Comparison of ENCODE assay signal across 1 cellular context in the genomic region with DNA sequence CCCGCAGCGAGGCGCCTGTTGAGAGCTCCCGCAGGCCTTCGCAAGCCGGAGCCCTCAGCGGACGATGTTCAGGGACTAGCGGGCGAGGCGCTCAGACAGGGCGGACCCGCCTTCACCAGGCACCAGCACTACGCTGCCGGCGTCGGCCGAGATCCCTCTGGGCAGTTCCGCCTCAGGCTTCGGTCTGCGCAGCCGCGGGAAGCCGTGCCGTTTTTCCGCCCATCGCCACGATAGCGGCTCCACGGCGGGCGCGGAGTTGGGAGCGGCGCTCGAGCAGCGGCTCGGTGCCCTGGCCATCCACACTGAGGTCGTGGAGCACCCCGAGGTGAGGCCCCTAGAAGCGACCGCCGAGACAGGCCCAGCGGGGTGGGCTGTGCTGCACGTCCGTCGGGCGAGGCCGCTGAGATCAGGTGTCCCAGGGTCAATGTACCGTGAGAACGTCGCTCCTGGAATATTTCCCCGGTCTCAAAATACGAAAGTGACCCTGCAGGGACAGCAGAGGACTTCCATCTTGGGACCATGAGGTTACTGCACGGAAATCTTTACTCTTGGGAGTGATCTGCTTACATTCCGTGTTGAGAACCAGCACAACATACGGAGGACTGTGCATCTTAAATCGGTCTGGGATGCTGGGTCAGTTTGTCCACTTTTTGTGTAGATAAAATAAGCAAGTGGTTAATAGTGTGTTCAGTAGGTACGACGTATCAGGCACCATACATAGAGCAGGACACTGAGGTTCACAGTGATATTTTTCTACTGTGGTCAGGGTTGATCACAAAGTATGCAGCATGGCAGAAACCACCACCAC.
A peak's percentile ranks its signal among the peaks of the same experiment; 100 is the strongest.
TF ChIP-seq lines count a peak whose summit lies in the region.

No MANE protein-coding gene starts in this region.

TF ChIP-seq in HepG2, 621 proteins besides CTCF, POLR2A, EP300 and RAD21 (continued from another document and continues in another):
- TF ChIP-seq, protein P1, sequence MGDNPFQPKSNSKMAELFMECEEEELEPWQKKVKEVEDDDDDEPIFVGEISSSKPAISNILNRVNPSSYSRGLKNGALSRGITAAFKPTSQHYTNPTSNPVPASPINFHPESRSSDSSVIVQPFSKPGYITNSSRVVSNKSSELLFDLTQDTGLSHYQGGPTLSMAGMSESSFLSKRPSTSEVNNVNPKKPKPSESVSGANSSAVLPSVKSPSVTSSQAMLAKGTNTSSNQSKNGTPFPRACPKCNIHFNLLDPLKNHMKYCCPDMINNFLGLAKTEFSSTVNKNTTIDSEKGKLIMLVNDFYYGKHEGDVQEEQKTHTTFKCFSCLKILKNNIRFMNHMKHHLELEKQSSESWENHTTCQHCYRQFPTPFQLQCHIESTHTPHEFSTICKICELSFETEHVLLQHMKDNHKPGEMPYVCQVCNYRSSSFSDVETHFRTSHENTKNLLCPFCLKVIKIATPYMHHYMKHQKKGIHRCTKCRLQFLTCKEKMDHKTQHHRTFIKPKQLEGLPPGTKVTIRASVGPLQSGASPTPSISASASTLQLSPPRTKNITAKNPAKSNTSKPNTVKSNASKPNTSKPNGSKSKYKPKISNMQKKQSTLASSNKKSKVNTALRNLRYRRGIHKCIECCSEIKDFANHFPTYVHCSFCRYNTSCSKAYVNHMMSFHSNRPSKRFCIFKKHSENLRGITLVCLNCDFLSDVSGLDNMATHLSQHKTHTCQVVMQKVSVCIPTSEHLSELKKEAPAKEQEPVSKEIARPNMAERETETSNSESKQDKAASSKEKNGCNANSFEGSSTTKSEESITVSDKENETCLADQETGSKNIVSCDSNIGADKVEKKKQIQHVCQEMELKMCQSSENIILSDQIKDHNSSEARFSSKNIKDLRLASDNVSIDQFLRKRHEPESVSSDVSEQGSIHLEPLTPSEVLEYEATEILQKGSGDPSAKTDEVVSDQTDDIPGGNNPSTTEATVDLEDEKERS (CRISPR knock-in tag; IDR thresholded peaks at IDR 0.05): peak; percentile 98
- 0 out of 2 replicates have a peak, but pooled peaks have one; percentile 75 for TF ChIP-seq ZNF75D (CRISPR knock-in tag; IDR thresholded peaks at IDR 0.05; ENCODE audit: borderline replicate concordance)
- TF ChIP-seq ATAD3A (CRISPR knock-in tag; IDR thresholded peaks at IDR 0.05): no peak
- no peak; the same call in 1 of the 2 replicates for TF ChIP-seq NR1H2 (CRISPR knock-in tag; IDR thresholded peaks at IDR 0.05; ENCODE audit: borderline replicate concordance, low read depth)
- TF ChIP-seq KDM5B (CRISPR knock-in tag; IDR thresholded peaks at IDR 0.05; ENCODE audit: borderline replicate concordance): peak; percentile 98; the same call in 1 of the 2 replicates
- TF ChIP-seq ZNF343 (CRISPR knock-in tag; IDR thresholded peaks at IDR 0.05): peak; percentile 96; the same call in 1 of the 2 replicates
- TF ChIP-seq, protein P2, sequence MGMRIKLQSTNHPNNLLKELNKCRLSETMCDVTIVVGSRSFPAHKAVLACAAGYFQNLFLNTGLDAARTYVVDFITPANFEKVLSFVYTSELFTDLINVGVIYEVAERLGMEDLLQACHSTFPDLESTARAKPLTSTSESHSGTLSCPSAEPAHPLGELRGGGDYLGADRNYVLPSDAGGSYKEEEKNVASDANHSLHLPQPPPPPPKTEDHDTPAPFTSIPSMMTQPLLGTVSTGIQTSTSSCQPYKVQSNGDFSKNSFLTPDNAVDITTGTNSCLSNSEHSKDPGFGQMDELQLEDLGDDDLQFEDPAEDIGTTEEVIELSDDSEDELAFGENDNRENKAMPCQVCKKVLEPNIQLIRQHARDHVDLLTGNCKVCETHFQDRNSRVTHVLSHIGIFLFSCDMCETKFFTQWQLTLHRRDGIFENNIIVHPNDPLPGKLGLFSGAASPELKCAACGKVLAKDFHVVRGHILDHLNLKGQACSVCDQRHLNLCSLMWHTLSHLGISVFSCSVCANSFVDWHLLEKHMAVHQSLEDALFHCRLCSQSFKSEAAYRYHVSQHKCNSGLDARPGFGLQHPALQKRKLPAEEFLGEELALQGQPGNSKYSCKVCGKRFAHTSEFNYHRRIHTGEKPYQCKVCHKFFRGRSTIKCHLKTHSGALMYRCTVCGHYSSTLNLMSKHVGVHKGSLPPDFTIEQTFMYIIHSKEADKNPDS (CRISPR knock-in tag; IDR thresholded peaks at IDR 0.05): 0 out of 2 replicates have a peak, but pooled peaks have one; percentile 88
- TF ChIP-seq, protein P3, sequence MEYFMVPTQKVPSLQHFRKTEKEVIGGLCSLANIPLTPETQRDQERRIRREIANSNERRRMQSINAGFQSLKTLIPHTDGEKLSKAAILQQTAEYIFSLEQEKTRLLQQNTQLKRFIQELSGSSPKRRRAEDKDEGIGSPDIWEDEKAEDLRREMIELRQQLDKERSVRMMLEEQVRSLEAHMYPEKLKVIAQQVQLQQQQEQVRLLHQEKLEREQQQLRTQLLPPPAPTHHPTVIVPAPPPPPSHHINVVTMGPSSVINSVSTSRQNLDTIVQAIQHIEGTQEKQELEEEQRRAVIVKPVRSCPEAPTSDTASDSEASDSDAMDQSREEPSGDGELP (IDR thresholded peaks at IDR 0.05; ENCODE audit: borderline replicate concordance, low read depth): peak; percentile 46; the same call in 1 of the 2 replicates
- peak; percentile 74 for TF ChIP-seq ZNF766 (CRISPR knock-in tag; IDR thresholded peaks at IDR 0.05; ENCODE audit: borderline replicate concordance)
- TF ChIP-seq, protein P4, sequence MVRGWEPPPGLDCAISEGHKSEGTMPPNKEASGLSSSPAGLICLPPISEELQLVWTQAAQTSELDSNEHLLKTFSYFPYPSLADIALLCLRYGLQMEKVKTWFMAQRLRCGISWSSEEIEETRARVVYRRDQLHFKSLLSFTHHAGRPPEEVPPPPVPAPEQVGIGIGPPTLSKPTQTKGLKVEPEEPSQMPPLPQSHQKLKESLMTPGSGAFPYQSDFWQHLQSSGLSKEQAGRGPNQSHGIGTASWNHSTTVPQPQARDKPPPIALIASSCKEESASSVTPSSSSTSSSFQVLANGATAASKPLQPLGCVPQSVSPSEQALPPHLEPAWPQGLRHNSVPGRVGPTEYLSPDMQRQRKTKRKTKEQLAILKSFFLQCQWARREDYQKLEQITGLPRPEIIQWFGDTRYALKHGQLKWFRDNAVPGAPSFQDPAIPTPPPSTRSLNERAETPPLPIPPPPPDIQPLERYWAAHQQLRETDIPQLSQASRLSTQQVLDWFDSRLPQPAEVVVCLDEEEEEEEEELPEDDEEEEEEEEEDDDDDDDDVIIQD (CRISPR knock-in tag; IDR thresholded peaks at IDR 0.05; ENCODE audit: low read depth): peak; percentile 85
- peak; percentile 96; the same call in 1 of the 2 replicates for TF ChIP-seq BRD4 (CRISPR knock-in tag; IDR thresholded peaks at IDR 0.05)
- 0 out of 2 replicates have a peak, but pooled peaks have one; percentile 46 for TF ChIP-seq TOE1 (CRISPR knock-in tag; IDR thresholded peaks at IDR 0.05)
- TF ChIP-seq, protein P5, sequence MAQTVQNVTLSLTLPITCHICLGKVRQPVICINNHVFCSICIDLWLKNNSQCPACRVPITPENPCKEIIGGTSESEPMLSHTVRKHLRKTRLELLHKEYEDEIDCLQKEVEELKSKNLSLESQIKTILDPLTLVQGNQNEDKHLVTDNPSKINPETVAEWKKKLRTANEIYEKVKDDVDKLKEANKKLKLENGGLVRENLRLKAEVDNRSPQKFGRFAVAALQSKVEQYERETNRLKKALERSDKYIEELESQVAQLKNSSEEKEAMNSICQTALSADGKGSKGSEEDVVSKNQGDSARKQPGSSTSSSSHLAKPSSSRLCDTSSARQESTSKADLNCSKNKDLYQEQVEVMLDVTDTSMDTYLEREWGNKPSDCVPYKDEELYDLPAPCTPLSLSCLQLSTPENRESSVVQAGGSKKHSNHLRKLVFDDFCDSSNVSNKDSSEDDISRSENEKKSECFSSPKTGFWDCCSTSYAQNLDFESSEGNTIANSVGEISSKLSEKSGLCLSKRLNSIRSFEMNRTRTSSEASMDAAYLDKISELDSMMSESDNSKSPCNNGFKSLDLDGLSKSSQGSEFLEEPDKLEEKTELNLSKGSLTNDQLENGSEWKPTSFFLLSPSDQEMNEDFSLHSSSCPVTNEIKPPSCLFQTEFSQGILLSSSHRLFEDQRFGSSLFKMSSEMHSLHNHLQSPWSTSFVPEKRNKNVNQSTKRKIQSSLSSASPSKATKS (CRISPR knock-in tag; IDR thresholded peaks at IDR 0.05): peak; percentile 91; the same call in 1 of the 2 replicates
- TF ChIP-seq ZNF777 (CRISPR knock-in tag; IDR thresholded peaks at IDR 0.05): peak; percentile 97
- peak; percentile 96; the same call in 1 of the 2 replicates for TF ChIP-seq ZNF878 (CRISPR knock-in tag; IDR thresholded peaks at IDR 0.05)
- peak; percentile 97 for TF ChIP-seq ZNF619 (CRISPR knock-in tag; IDR thresholded peaks at IDR 0.05)
- peak; percentile 96 for TF ChIP-seq REL (CRISPR knock-in tag; conservative IDR thresholded peaks at IDR 0.05)
- TF ChIP-seq, protein P6, sequence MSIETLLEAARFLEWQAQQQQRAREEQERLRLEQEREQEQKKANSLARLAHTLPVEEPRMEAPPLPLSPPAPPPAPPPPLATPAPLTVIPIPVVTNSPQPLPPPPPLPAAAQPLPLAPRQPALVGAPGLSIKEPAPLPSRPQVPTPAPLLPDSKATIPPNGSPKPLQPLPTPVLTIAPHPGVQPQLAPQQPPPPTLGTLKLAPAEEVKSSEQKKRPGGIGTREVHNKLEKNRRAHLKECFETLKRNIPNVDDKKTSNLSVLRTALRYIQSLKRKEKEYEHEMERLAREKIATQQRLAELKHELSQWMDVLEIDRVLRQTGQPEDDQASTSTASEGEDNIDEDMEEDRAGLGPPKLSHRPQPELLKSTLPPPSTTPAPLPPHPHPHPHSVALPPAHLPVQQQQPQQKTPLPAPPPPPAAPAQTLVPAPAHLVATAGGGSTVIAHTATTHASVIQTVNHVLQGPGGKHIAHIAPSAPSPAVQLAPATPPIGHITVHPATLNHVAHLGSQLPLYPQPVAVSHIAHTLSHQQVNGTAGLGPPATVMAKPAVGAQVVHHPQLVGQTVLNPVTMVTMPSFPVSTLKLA (IDR thresholded peaks at IDR 0.05): no peak
- TF ChIP-seq MZF1 (CRISPR knock-in tag; IDR thresholded peaks at IDR 0.05; ENCODE audit: borderline replicate concordance): peak; percentile 77; the same call in 1 of the 2 replicates
- TF ChIP-seq IKZF1 (IDR thresholded peaks at IDR 0.05): no peak
- TF ChIP-seq EED (CRISPR knock-in tag; IDR thresholded peaks at IDR 0.05): no peak; the same call in 1 of the 2 replicates
- 0 out of 2 replicates have a peak, but pooled peaks have one; percentile 41 for TF ChIP-seq RFXAP (CRISPR knock-in tag; IDR thresholded peaks at IDR 0.05; ENCODE audit: borderline replicate concordance)
- no peak for TF ChIP-seq MTA3 (CRISPR knock-in tag; IDR thresholded peaks at IDR 0.05)
- TF ChIP-seq ZSCAN21 (CRISPR knock-in tag; IDR thresholded peaks at IDR 0.05; ENCODE audit: borderline replicate concordance): peak; percentile 97
- TF ChIP-seq ZNF570 (CRISPR knock-in tag; IDR thresholded peaks at IDR 0.05; ENCODE audit: borderline replicate concordance): no peak; the same call in 1 of the 2 replicates
- TF ChIP-seq, protein P7, sequence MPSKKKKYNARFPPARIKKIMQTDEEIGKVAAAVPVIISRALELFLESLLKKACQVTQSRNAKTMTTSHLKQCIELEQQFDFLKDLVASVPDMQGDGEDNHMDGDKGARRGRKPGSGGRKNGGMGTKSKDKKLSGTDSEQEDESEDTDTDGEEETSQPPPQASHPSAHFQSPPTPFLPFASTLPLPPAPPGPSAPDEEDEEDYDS (CRISPR knock-in tag; IDR thresholded peaks at IDR 0.05): peak; percentile 88
- no peak for TF ChIP-seq RFXANK (CRISPR knock-in tag; IDR thresholded peaks at IDR 0.05)
- TF ChIP-seq, protein P8, sequence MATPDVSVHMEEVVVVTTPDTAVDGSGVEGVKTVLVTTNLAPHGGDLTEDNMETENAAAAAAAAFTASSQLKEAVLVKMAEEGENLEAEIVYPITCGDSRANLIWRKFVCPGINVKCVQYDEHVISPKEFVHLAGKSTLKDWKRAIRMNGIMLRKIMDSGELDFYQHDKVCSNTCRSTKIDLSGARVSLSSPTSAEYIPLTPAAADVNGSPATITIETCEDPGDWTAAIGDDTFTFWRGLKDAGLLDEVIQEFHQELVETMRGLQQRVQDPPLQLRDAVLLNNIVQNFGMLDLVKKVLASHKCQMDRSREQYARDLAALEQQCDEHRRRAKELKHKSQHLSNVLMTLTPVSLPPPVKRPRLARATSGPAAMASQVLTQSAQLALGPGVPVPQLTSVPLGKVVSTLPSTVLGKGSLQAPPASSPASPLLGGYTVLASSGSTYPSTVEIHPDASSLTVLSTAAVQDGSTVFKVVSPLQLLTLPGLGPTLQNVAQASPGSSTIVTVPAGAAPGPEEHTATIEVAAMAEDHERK (CRISPR knock-in tag; IDR thresholded peaks at IDR 0.05; ENCODE audit: low read depth): peak; percentile 17; the same call in 1 of the 2 replicates
- TF ChIP-seq TOPORS (CRISPR knock-in tag; IDR thresholded peaks at IDR 0.05): peak; percentile 95
- TF ChIP-seq ZNF460 (CRISPR knock-in tag; IDR thresholded peaks at IDR 0.05; ENCODE audit: borderline replicate concordance): no peak
- TF ChIP-seq AKAP8 (CRISPR knock-in tag; IDR thresholded peaks at IDR 0.05): peak; percentile 91; the same call in 1 of the 2 replicates
- no peak for TF ChIP-seq GABPA (IDR thresholded peaks at IDR 0.05; ENCODE audit: low read depth, low read length)
- TF ChIP-seq GABPA (CRISPR knock-in tag; IDR thresholded peaks at IDR 0.05; ENCODE audit: low read depth): peak; percentile 60; the same call in 1 of the 2 replicates
- TF ChIP-seq NCOR1 (IDR thresholded peaks at IDR 0.05; ENCODE audit: borderline replicate concordance, low read length): no peak
- TF ChIP-seq, protein P9, sequence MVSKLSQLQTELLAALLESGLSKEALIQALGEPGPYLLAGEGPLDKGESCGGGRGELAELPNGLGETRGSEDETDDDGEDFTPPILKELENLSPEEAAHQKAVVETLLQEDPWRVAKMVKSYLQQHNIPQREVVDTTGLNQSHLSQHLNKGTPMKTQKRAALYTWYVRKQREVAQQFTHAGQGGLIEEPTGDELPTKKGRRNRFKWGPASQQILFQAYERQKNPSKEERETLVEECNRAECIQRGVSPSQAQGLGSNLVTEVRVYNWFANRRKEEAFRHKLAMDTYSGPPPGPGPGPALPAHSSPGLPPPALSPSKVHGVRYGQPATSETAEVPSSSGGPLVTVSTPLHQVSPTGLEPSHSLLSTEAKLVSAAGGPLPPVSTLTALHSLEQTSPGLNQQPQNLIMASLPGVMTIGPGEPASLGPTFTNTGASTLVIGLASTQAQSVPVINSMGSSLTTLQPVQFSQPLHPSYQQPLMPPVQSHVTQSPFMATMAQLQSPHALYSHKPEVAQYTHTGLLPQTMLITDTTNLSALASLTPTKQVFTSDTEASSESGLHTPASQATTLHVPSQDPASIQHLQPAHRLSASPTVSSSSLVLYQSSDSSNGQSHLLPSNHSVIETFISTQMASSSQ (IDR thresholded peaks at IDR 0.05; ENCODE audit: low read depth): no peak
- TF ChIP-seq, protein P9 (CRISPR knock-in tag; IDR thresholded peaks at IDR 0.05; ENCODE audit: borderline replicate concordance): peak; percentile 74
- TF ChIP-seq EHMT2 (IDR thresholded peaks at IDR 0.05; ENCODE audit: borderline replicate concordance, low read depth, low read length): no peak
- TF ChIP-seq CENPX (CRISPR knock-in tag; IDR thresholded peaks at IDR 0.05): no peak
